In the genomic region with DNA sequence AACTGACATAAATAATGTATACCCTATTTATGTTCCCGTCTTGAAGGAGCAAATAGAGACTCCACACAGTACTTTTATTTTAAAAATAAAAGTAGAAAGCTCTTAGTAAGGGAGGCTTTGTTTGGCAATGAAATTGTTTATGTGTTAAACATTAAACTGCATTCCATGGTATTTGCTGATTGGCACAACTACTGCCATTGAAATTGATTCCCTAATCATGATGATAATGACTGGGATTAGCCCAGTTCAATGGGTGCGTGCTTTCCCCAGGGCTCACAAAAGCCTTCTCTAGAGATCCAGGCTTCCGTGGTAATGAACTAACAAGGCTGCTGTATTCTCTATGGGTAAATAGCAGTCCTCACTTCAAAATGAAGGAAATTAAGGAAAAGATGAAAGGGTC, we compare ENCODE assay signal across 19 cellular contexts.
DNase-seq lines count a peak whose midpoint lies in the region; ATAC-seq and TF ChIP-seq lines count a peak whose summit lies in the region.
"Had no signal": no experiment of that assay in that cellular context is flagged by ENCODE, and none has a peak within 500 bp of the region (broad histone marks: within the 10 kb centered on the region; RNA-seq: fewer than 3 reads in every experiment).

No MANE protein-coding gene starts in this region.

- no peaks in the 10 kb centered on the region for H4K20me1 ChIP-seq in smooth muscle cell (ENCODE audit: low read depth)

- H3K27me3 ChIP-seq in body of pancreas (no peaks in the 10 kb centered on the region), smooth muscle cell (ENCODE audit: low read depth) (no peaks in the 10 kb centered on the region)
- H3K27me3 ChIP-seq: Peyer's patch had no signal

- H3K4me1 ChIP-seq in body of pancreas, result peaks cover 17% of the 10 kb centered on the region
- H3K4me1 ChIP-seq in smooth muscle cell (ENCODE audit: low read depth), result no peaks in the 10 kb centered on the region
- H3K4me1 ChIP-seq: Peyer's patch had no signal

- H3K4me1 Mint-ChIP-seq in Calu3 (ENCODE audit: low read depth, unreplicated experiment) (peaks cover 71% of the 10 kb centered on the region), nephron progenitor cell (no peaks in the 10 kb centered on the region)
- H3K4me1 Mint-ChIP-seq: B cell, CD14-positive monocyte had no signal

- H3K4me3 Mint-ChIP-seq in Calu3 (ENCODE audit: low read depth, unreplicated experiment) (no peak overlapping the region), nephron progenitor cell (no peak overlapping the region)
- H3K4me3 Mint-ChIP-seq: B cell, CD14-positive monocyte, H9 had no signal

- H3K36me3 Mint-ChIP-seq in Calu3 (ENCODE audit: insufficient read depth, unreplicated experiment), result peaks cover 17% of the 10 kb centered on the region
- peaks cover 20% of the 10 kb centered on the region for H3K36me3 Mint-ChIP-seq in nephron progenitor cell (ENCODE audit: low read depth)
- H3K36me3 Mint-ChIP-seq: CD14-positive monocyte had no signal

- H3K79me2 ChIP-seq in smooth muscle cell (ENCODE audit: low read depth), result no peaks in the 10 kb centered on the region

- DNase-seq in Calu3 (no peak), body of pancreas (no peak), nephron progenitor cell (no peak), smooth muscle cell (lab: John Stamatoyannopoulos, UW; ENCODE audit: unreplicated experiment) (no peak), NCI-H2107 treated with DMSO at 0.1 percent for 48 hours (lab: John Stamatoyannopoulos, UW; ENCODE audit: unreplicated experiment) (no peak), globus pallidus (ENCODE audit: low spot score) (no peak), DMS153 treated with DMSO at 0.1 percent for 48 hours (lab: John Stamatoyannopoulos, UW; ENCODE audit: unreplicated experiment) (no peak)
- DNase-seq: GM23248, H9, NCI-H1105 treated with DMSO at 0.1 percent for 48 hours, NCI-H2029 treated with DMSO at 0.1 percent for 48 hours, NCI-H2171 treated with DMSO at 0.1 percent for 48 hours, NCI-H526, Peyer's patch had no signal

- H3K4me2 ChIP-seq in smooth muscle cell, result peak overlapping the region; percentile 34
- H3K4me2 ChIP-seq: KMS-11 had no signal

- H3K9me3 ChIP-seq in body of pancreas (no peaks in the 10 kb centered on the region), smooth muscle cell (replicated peaks; ENCODE audit: low read depth) (no peaks in the 10 kb centered on the region)
- H3K9me3 ChIP-seq: Peyer's patch had no signal

- no peak for TF ChIP-seq POLR2A in body of pancreas (IDR thresholded peaks at IDR 0.05)

- peak overlapping the region; percentile 31 for H3K27ac Mint-ChIP-seq in Calu3 (ENCODE audit: unreplicated experiment)
- H3K27ac Mint-ChIP-seq in nephron progenitor cell, result peak overlapping the region; percentile 26
- H3K27ac Mint-ChIP-seq: B cell, CD14-positive monocyte had no signal

- H3K27ac ChIP-seq in body of pancreas, result peak overlapping the region in 3 of 4 donors; percentile 15 to 55 (median 44)
- peak overlapping the region; percentile 39 for H3K27ac ChIP-seq in smooth muscle cell (ENCODE audit: low read depth)
- H3K27ac ChIP-seq: GM23248, HL-60, KMS-11, Peyer's patch had no signal

- no peaks in the 10 kb centered on the region for H3F3A ChIP-seq in smooth muscle cell (ENCODE audit: low read depth)

- no peaks in the 10 kb centered on the region for H3K27me3 Mint-ChIP-seq in Calu3 (ENCODE audit: unreplicated experiment)
- H3K27me3 Mint-ChIP-seq in nephron progenitor cell (ENCODE audit: low read depth, poor library complexity), result no peaks in the 10 kb centered on the region
- H3K27me3 Mint-ChIP-seq: B cell had no signal

- H3K9ac ChIP-seq in smooth muscle cell (ENCODE audit: low read depth), result no peak overlapping the region
- H3K9ac ChIP-seq: GM23248, KMS-11 had no signal

- H3K36me3 ChIP-seq in body of pancreas (replicated peaks in 1 of 2; ENCODE audit: insufficient read depth in 1 of 2, low read depth in 2 of 2), result no peaks in the 10 kb centered on the region
- H3K36me3 ChIP-seq in smooth muscle cell (ENCODE audit: low read depth), result no peaks in the 10 kb centered on the region
- H3K36me3 ChIP-seq: Peyer's patch had no signal

- no TSS peak for BruUV-seq in Calu3 (replicated peaks; lab: Mats Ljungman, UMichigan)

- no peak overlapping the region for H2AFZ ChIP-seq in smooth muscle cell (ENCODE audit: low read depth)
- H2AFZ ChIP-seq: GM23248 had no signal

- H3K4me3 ChIP-seq in body of pancreas (no peak overlapping the region), smooth muscle cell (no peak overlapping the region)
- H3K4me3 ChIP-seq: GM23248, Peyer's patch had no signal

- H3K9me3 Mint-ChIP-seq in Calu3 (ENCODE audit: low read depth, unreplicated experiment) (no peaks in the 10 kb centered on the region), nephron progenitor cell (peaks cover 19% of the 10 kb centered on the region)

- peak; percentile 55 for ATAC-seq in body of pancreas
- ATAC-seq: SK-N-SH treated with all-trans-retinoic acid at 6 μM for 48 hours had no signal

- WGBS in body of pancreas, 2 donors, result 20 to 23% methylated on average over 3 of the region's 3 CpGs
- WGBS in smooth muscle cell (ENCODE audit: low lambda C conversion rate), result 43% methylated on average over 3 of the region's 3 CpGs

- TF ChIP-seq CTCF in Calu3 (IDR thresholded peaks at IDR 0.05; ENCODE audit: unreplicated experiment), result no peak
- TF ChIP-seq CTCF in body of pancreas (IDR thresholded peaks at IDR 0.05), result no peak
- TF ChIP-seq CTCF in nephron progenitor cell (IDR thresholded peaks at IDR 0.05), result no peak
- no peak for TF ChIP-seq CTCF in smooth muscle cell (IDR thresholded peaks at IDR 0.05; ENCODE audit: borderline replicate concordance, insufficient read depth, poor library complexity, severe bottlenecking)

- intact Hi-C loops in Calu3 (cut with micrococcal nuclease; ENCODE audit: unreplicated experiment), result no loop called here
- intact Hi-C loops in body of pancreas (cut with DNase I), result no loop called here

- CTCF ChIA-PET in Calu3 (lab: Charles Lee), result interaction anchor here (0.6 to 1.4 kb wide), 3 partner anchors 8 to 98 kb away, joined by 4 to 6 read pairs (median 5); a partner anchor contains a TSS
